Comparison of ENCODE assay signal across 1 cellular context in the genomic region with DNA sequence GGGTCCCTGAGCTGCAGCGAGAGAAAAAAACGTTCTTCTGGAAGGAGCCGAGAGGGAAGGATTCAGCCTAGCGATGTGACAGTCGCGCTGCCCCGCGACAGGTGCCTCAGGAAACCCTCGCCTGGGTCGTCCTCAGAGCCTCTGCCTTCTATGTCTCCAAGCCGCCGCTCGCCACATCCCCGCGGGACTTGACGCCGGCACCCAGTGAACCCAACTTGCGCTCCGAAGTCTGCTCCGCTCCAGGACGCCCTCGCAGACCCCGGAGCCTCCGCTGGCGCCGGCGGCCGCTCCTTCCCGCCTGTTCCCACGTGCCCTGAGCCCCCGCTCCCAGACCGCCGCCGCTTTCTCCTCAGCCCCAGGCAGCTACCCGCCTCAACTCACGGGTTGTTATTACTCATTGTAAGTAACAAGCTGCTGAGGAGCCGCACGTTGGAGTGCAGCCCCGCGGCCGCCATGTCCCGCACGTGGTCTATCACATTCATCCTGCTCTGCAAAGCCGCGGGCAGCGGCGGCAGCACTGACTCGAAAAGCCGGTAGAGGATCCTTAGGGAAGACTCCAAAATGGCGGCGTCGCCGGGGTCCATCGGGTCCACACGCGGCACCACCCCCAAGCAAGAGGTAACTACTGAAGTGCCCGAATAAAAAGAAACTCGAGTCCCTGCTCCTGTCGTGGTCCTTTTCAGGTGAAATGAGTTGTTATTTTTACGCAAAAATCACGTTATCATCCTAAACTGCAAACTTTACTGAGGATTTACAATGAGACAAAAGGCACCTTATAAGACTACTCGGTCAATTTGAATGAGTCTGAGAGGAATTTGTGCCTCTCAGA.
A peak's percentile ranks its signal among the peaks of the same experiment; 100 is the strongest.
TF ChIP-seq lines count a peak whose summit lies in the region.

A gene with protein sequence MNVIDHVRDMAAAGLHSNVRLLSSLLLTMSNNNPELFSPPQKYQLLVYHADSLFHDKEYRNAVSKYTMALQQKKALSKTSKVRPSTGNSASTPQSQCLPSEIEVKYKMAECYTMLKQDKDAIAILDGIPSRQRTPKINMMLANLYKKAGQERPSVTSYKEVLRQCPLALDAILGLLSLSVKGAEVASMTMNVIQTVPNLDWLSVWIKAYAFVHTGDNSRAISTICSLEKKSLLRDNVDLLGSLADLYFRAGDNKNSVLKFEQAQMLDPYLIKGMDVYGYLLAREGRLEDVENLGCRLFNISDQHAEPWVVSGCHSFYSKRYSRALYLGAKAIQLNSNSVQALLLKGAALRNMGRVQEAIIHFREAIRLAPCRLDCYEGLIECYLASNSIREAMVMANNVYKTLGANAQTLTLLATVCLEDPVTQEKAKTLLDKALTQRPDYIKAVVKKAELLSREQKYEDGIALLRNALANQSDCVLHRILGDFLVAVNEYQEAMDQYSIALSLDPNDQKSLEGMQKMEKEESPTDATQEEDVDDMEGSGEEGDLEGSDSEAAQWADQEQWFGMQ (minus strand): TSS at position 563 of the 829 bp plus-strand sequence. CDS start 81 bp downstream, at position 482.

TF ChIP-seq in K562, 482 proteins besides CTCF, POLR2A, EP300 and RAD21 (continued from another document and continues in another):
- TF ChIP-seq, protein P1, sequence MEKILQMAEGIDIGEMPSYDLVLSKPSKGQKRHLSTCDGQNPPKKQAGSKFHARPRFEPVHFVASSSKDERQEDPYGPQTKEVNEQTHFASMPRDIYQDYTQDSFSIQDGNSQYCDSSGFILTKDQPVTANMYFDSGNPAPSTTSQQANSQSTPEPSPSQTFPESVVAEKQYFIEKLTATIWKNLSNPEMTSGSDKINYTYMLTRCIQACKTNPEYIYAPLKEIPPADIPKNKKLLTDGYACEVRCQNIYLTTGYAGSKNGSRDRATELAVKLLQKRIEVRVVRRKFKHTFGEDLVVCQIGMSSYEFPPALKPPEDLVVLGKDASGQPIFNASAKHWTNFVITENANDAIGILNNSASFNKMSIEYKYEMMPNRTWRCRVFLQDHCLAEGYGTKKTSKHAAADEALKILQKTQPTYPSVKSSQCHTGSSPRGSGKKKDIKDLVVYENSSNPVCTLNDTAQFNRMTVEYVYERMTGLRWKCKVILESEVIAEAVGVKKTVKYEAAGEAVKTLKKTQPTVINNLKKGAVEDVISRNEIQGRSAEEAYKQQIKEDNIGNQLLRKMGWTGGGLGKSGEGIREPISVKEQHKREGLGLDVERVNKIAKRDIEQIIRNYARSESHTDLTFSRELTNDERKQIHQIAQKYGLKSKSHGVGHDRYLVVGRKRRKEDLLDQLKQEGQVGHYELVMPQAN (IDR thresholded peaks at IDR 0.05; ENCODE audit: borderline replicate concordance), result peak; percentile 98
- TF ChIP-seq FOXK2 (conservative IDR thresholded peaks at IDR 0.05 in 1 of 2, IDR thresholded peaks at IDR 0.05 in 1 of 2; ENCODE audit: low read depth in 2 of 2), result peak; percentile 11 to 18; a peak in 1 of 4 replicates
- TF ChIP-seq ZFP36 (IDR thresholded peaks at IDR 0.05; ENCODE audit: low read depth, low read length, partially characterized antibody), result no peak
- TF ChIP-seq ZNF408 (CRISPR knock-in tag; IDR thresholded peaks at IDR 0.05; ENCODE audit: low read depth), result no peak
- no peak for TF ChIP-seq NFXL1 (CRISPR knock-in tag; IDR thresholded peaks at IDR 0.05)
- 0 out of 3 replicates have a peak, but pooled peaks of 1 of the 2 experiments have one; percentile 11 for TF ChIP-seq CBX3 (IDR thresholded peaks at IDR 0.05; ENCODE audit: borderline replicate concordance in 1 of 2, low read length in 2 of 2)
- peak; percentile 89; the same call in 1 of the 2 replicates for TF ChIP-seq FOXP1 (CRISPR knock-in tag; IDR thresholded peaks at IDR 0.05)
- no peak for TF ChIP-seq GATAD2B (IDR thresholded peaks at IDR 0.05; ENCODE audit: borderline replicate concordance)
- TF ChIP-seq BHLHE40 (IDR thresholded peaks at IDR 0.05; ENCODE audit: low read length), result peak; percentile 43; the same call in 1 of the 2 replicates
- TF ChIP-seq, protein P2, sequence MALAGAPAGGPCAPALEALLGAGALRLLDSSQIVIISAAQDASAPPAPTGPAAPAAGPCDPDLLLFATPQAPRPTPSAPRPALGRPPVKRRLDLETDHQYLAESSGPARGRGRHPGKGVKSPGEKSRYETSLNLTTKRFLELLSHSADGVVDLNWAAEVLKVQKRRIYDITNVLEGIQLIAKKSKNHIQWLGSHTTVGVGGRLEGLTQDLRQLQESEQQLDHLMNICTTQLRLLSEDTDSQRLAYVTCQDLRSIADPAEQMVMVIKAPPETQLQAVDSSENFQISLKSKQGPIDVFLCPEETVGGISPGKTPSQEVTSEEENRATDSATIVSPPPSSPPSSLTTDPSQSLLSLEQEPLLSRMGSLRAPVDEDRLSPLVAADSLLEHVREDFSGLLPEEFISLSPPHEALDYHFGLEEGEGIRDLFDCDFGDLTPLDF (CRISPR knock-in tag; IDR thresholded peaks at IDR 0.05), result peak; percentile 74; the same call in 1 of the 2 replicates
- TF ChIP-seq SREBF2 (CRISPR knock-in tag; IDR thresholded peaks at IDR 0.05), result no peak
- TF ChIP-seq SRF (CRISPR knock-in tag; IDR thresholded peaks at IDR 0.05), result no peak
- no peak for TF ChIP-seq SMC3 (conservative IDR thresholded peaks at IDR 0.05; ENCODE audit: insufficient read depth, low read depth, low read length)
- TF ChIP-seq FIP1L1 (IDR thresholded peaks at IDR 0.05; ENCODE audit: low read depth, low read length, poor library complexity, severe bottlenecking), result peak; percentile 66
- TF ChIP-seq NUFIP1 (IDR thresholded peaks at IDR 0.05; ENCODE audit: partially characterized antibody), result no peak
- peak; percentile 82 to 90; a peak in 3 of 4 replicates for TF ChIP-seq SIN3A (IDR thresholded peaks at IDR 0.05; ENCODE audit: borderline replicate concordance in 2 of 2, control insufficient read depth in 1 of 2, low read depth in 2 of 2, low read length in 2 of 2)
- no peak; the same call in 1 of the 2 replicates for TF ChIP-seq CC2D1A (IDR thresholded peaks at IDR 0.05)
- TF ChIP-seq HMGN3 (IDR thresholded peaks at IDR 0.05; ENCODE audit: borderline replicate concordance, extremely low read depth, insufficient read length, low read depth, low read length), result peak; percentile 42
- no peak for TF ChIP-seq RFX5 (IDR thresholded peaks at IDR 0.05; ENCODE audit: low read depth, low read length)
- TF ChIP-seq PHF21A (IDR thresholded peaks at IDR 0.05; ENCODE audit: borderline replicate concordance, low read depth), result no peak
- TF ChIP-seq XRCC5 (IDR thresholded peaks at IDR 0.05; ENCODE audit: low read depth, low read length), result no peak
- TF ChIP-seq CBX1 (IDR thresholded peaks at IDR 0.05; ENCODE audit: low read depth), result peak; percentile 55; the same call in 1 of the 2 replicates
- TF ChIP-seq, protein P3, sequence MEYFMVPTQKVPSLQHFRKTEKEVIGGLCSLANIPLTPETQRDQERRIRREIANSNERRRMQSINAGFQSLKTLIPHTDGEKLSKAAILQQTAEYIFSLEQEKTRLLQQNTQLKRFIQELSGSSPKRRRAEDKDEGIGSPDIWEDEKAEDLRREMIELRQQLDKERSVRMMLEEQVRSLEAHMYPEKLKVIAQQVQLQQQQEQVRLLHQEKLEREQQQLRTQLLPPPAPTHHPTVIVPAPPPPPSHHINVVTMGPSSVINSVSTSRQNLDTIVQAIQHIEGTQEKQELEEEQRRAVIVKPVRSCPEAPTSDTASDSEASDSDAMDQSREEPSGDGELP (CRISPR knock-in tag; IDR thresholded peaks at IDR 0.05; ENCODE audit: borderline replicate concordance), result peak; percentile 60; the same call in 1 of the 2 replicates
- no peak for TF ChIP-seq ZKSCAN8 (CRISPR knock-in tag; IDR thresholded peaks at IDR 0.05)
- TF ChIP-seq NFRKB (IDR thresholded peaks at IDR 0.05; ENCODE audit: low read depth), result peak; percentile 96
- TF ChIP-seq DNMT1 (IDR thresholded peaks at IDR 0.05), result no peak
- TF ChIP-seq HDAC8 (tag; IDR thresholded peaks at IDR 0.05), result no peak
- TF ChIP-seq ZNF174 (CRISPR knock-in tag; IDR thresholded peaks at IDR 0.05), result no peak
- no peak for TF ChIP-seq TGIF2 (CRISPR knock-in tag; IDR thresholded peaks at IDR 0.05)
- no peak for TF ChIP-seq MYNN (IDR thresholded peaks at IDR 0.05)
- TF ChIP-seq MYNN (CRISPR knock-in tag; IDR thresholded peaks at IDR 0.05), result no peak
- TF ChIP-seq IFI16 (CRISPR knock-in tag; IDR thresholded peaks at IDR 0.05), result no peak
- TF ChIP-seq ZC3H4 (CRISPR knock-in tag; IDR thresholded peaks at IDR 0.05; ENCODE audit: borderline replicate concordance), result peak; percentile 39; the same call in 1 of the 2 replicates
- peak; percentile 76 for TF ChIP-seq POLR2H (tag; IDR thresholded peaks at IDR 0.05; ENCODE audit: low read depth)
- no peak for TF ChIP-seq ZNF76 (CRISPR knock-in tag; IDR thresholded peaks at IDR 0.05; ENCODE audit: borderline replicate concordance)
- no peak for TF ChIP-seq ZNF282 (CRISPR knock-in tag; IDR thresholded peaks at IDR 0.05)
- no peak for TF ChIP-seq POLR2AphosphoS2 (IDR thresholded peaks at IDR 0.05; ENCODE audit: low read length)
- 0 out of 2 replicates have a peak, but pooled peaks have one; percentile 28 for TF ChIP-seq KLF6 (CRISPR knock-in tag; IDR thresholded peaks at IDR 0.05; ENCODE audit: borderline replicate concordance)
- TF ChIP-seq COPS2 (conservative IDR thresholded peaks at IDR 0.05), result no peak
- no peak for TF ChIP-seq STAT5B (CRISPR knock-in tag; IDR thresholded peaks at IDR 0.05)
- TF ChIP-seq ZEB2 (IDR thresholded peaks at IDR 0.05), result no peak
- TF ChIP-seq ILK (tag; IDR thresholded peaks at IDR 0.05; ENCODE audit: borderline replicate concordance, low read depth), result no peak
- TF ChIP-seq LARP7 (IDR thresholded peaks at IDR 0.05), result no peak
- TF ChIP-seq MXI1 (IDR thresholded peaks at IDR 0.05; ENCODE audit: low read depth, low read length), result 0 out of 2 replicates have a peak, but pooled peaks have one; percentile 4
- TF ChIP-seq BRF1 (IDR thresholded peaks at IDR 0.05; ENCODE audit: borderline replicate concordance, extremely low read depth, insufficient read length), result no peak
- TF ChIP-seq DIDO1 (tag; IDR thresholded peaks at IDR 0.05; ENCODE audit: low read depth), result no peak; the same call in 1 of the 2 replicates
- no peak for TF ChIP-seq CSDE1 (IDR thresholded peaks at IDR 0.05)
- TF ChIP-seq, protein P4, sequence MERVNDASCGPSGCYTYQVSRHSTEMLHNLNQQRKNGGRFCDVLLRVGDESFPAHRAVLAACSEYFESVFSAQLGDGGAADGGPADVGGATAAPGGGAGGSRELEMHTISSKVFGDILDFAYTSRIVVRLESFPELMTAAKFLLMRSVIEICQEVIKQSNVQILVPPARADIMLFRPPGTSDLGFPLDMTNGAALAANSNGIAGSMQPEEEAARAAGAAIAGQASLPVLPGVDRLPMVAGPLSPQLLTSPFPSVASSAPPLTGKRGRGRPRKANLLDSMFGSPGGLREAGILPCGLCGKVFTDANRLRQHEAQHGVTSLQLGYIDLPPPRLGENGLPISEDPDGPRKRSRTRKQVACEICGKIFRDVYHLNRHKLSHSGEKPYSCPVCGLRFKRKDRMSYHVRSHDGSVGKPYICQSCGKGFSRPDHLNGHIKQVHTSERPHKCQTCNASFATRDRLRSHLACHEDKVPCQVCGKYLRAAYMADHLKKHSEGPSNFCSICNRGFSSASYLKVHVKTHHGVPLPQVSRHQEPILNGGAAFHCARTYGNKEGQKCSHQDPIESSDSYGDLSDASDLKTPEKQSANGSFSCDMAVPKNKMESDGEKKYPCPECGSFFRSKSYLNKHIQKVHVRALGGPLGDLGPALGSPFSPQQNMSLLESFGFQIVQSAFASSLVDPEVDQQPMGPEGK (CRISPR knock-in tag; IDR thresholded peaks at IDR 0.05; ENCODE audit: borderline replicate concordance), result no peak
- no peak for TF ChIP-seq SAFB (IDR thresholded peaks at IDR 0.05; ENCODE audit: borderline replicate concordance, low read depth, low read length)
- TF ChIP-seq, protein P5, sequence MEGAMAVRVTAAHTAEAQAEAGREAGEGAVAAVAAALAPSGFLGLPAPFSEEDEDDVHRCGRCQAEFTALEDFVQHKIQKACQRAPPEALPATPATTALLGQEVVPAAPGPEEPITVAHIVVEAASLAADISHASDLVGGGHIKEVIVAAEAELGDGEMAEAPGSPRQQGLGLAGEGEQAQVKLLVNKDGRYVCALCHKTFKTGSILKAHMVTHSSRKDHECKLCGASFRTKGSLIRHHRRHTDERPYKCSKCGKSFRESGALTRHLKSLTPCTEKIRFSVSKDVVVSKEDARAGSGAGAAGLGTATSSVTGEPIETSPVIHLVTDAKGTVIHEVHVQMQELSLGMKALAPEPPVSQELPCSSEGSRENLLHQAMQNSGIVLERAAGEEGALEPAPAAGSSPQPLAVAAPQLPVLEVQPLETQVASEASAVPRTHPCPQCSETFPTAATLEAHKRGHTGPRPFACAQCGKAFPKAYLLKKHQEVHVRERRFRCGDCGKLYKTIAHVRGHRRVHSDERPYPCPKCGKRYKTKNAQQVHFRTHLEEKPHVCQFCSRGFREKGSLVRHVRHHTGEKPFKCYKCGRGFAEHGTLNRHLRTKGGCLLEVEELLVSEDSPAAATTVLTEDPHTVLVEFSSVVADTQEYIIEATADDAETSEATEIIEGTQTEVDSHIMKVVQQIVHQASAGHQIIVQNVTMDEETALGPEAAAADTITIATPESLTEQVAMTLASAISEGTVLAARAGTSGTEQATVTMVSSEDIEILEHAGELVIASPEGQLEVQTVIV (CRISPR knock-in tag; IDR thresholded peaks at IDR 0.05; ENCODE audit: borderline replicate concordance), result no peak
- TF ChIP-seq JUNB (CRISPR knock-in tag; conservative IDR thresholded peaks at IDR 0.05), result no peak
- TF ChIP-seq DACH1 (IDR thresholded peaks at IDR 0.05; ENCODE audit: partially characterized antibody), result peak; percentile 85
- TF ChIP-seq RAD51 (IDR thresholded peaks at IDR 0.05; ENCODE audit: borderline replicate concordance, low read depth), result peak; percentile 56; the same call in 1 of the 2 replicates
- no peak for TF ChIP-seq RFX1 (IDR thresholded peaks at IDR 0.05)
- no peak for TF ChIP-seq SMARCE1 (IDR thresholded peaks at IDR 0.05)
- TF ChIP-seq HNRNPUL1 (IDR thresholded peaks at IDR 0.05; ENCODE audit: low read length), result no peak
- no peak for TF ChIP-seq STAT5A (IDR thresholded peaks at IDR 0.05; ENCODE audit: borderline replicate concordance, low read length)
- TF ChIP-seq, protein P6, sequence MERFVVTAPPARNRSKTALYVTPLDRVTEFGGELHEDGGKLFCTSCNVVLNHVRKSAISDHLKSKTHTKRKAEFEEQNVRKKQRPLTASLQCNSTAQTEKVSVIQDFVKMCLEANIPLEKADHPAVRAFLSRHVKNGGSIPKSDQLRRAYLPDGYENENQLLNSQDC (CRISPR knock-in tag; IDR thresholded peaks at IDR 0.05), result peak; percentile 27; the same call in 1 of the 2 replicates
